In genomic region chr2:169185711-169186110, GRCh38 we compare ENCODE assay signal across 19 cellular contexts.
"Had no signal": no experiment of that assay in that cellular context is flagged by ENCODE, and none has a peak within 500 bp of the region (broad histone marks: within the 10 kb centered on the region; RNA-seq: fewer than 3 reads in every experiment).

No MANE protein-coding gene starts in this region.

- H3K9ac ChIP-seq: neural progenitor cell had no signal

- H3K4me1 ChIP-seq: body of pancreas, neural progenitor cell, upper lobe of left lung had no signal

- H3K27me3 ChIP-seq: body of pancreas, cardiac muscle cell, neural progenitor cell, upper lobe of left lung had no signal

- ATAC-seq: activated CD4-positive, CD25-positive, alpha-beta regulatory T cell treated with anti-CD3 and anti-CD28 coated beads, Interleukin-2, amount 50 U/mL, for 24 hours; activated CD8-positive, alpha-beta T cell treated with anti-CD3 and anti-CD28 coated beads, Interleukin-2, amount 10 ng/mL, durations not matched to agents 7 days and 5 days; activated naive CD8-positive, alpha-beta T cell treated with anti-CD3 and anti-CD28 coated beads, Interleukin-2, amount 50 U/mL, for 24 hours; body of pancreas; mucosa of descending colon had no signal

- H3K9me3 ChIP-seq: body of pancreas, mucosa of descending colon, upper lobe of left lung had no signal

- H3K36me3 ChIP-seq: cardiac muscle cell, upper lobe of left lung had no signal

- H2AFZ ChIP-seq: neural progenitor cell had no signal

- H3K4me2 ChIP-seq: neural progenitor cell had no signal

- DNase-seq: activated CD4-positive, alpha-beta T cell treated with anti-CD3 and anti-CD28 coated beads, Interleukin-2, amount 50 U/mL, for 1 hour; activated CD8-positive, alpha-beta T cell treated with anti-CD3 and anti-CD28 coated beads, Interleukin-2, amount 10 ng/mL, durations not matched to agents 7 days and 5 days; activated gamma-delta T cell; activated naive CD4-positive, alpha-beta T cell treated with anti-CD3 and anti-CD28 coated beads, Interleukin-2, amount 50 U/mL, for 16 hours; activated naive CD8-positive, alpha-beta T cell treated with anti-CD3 and anti-CD28 coated beads, Interleukin-2, amount 50 U/mL, for 24 hours; body of pancreas; cortex of kidney; foreskin fibroblast; glutamatergic neuron; hippocampal formation; mucosa of descending colon; naive B cell; stimulated activated CD4-positive, alpha-beta T cell treated with anti-CD3 and anti-CD28 coated beads, Interleukin-4, amount 100 ng/mL, for 1 hour; stimulated activated naive CD4-positive, alpha-beta T cell; upper lobe of left lung had no signal

- H3K4me3 ChIP-seq: body of pancreas, cardiac muscle cell, mucosa of descending colon, neural progenitor cell, upper lobe of left lung had no signal

- H3K27ac ChIP-seq: body of pancreas, cardiac muscle cell, neural progenitor cell, upper lobe of left lung, VCaP had no signal
